ENCODE assay signal across 1 cellular context in genomic region chr7:28856656-28857055, GRCh38.
TF ChIP-seq lines count a peak whose summit lies in the region.

No MANE protein-coding gene starts in this region.

TF ChIP-seq in HCT116, 20 proteins besides CTCF, POLR2A, EP300 and RAD21 (continued from another document):
- no peak for TF ChIP-seq CBX3 (IDR thresholded peaks at IDR 0.05; ENCODE audit: low read depth)
- TF ChIP-seq EZH2phosphoT487 (IDR thresholded peaks at IDR 0.05; ENCODE audit: borderline replicate concordance) = no peak
